ENCODE assay signal across 14 cellular contexts in genomic region chr1:31855038-31855845, GRCh38. TPM values are rescaled to one million over a fixed set of nuclear protein-coding genes. Genes with fewer than 3 reads are reported as not detected.
DNase-seq lines count a peak whose midpoint lies in the region; ATAC-seq and TF ChIP-seq lines count a peak whose summit lies in the region.
"Had no signal": no experiment of that assay in that cellular context is flagged by ENCODE, and none has a peak within 500 bp of the region (broad histone marks: within the 10 kb centered on the region; RNA-seq: fewer than 3 reads in every experiment).

No MANE protein-coding gene starts in this region.

- H4K20me1 ChIP-seq in SK-N-SH (ENCODE audit: insufficient read depth), result no peaks in the 10 kb centered on the region
- H4K20me1 ChIP-seq in OCI-LY7 (ENCODE audit: insufficient read depth, low read length), result no peaks in the 10 kb centered on the region

- no peaks in the 10 kb centered on the region for H3K79me2 ChIP-seq in SK-N-SH (ENCODE audit: insufficient read depth)
- no peaks in the 10 kb centered on the region for H3K79me2 ChIP-seq in OCI-LY7 (ENCODE audit: insufficient read depth, low read depth, low read length)

- H3K27ac Mint-ChIP-seq in activated naive CD8-positive, alpha-beta T cell treated with anti-CD3 and anti-CD28 coated beads for 36 hours, result no peak overlapping the region
- no peak overlapping the region for H3K27ac Mint-ChIP-seq in effector memory CD8-positive, alpha-beta T cell

- H3K9me3 ChIP-seq in AG04450 (ENCODE audit: control insufficient read depth, insufficient read depth, low read length) (no peaks in the 10 kb centered on the region), SK-N-SH (no peaks in the 10 kb centered on the region), OCI-LY7 (ENCODE audit: low read length) (no peaks in the 10 kb centered on the region)
- H3K9me3 ChIP-seq: pancreas, upper lobe of right lung had no signal

- TF ChIP-seq EP300 in SK-N-SH (IDR thresholded peaks at IDR 0.05; ENCODE audit: borderline replicate concordance in 1 of 2, low read depth in 1 of 2, low read length in 1 of 2), result no peak

- no TSS peak for BruUV-seq in OCI-LY7 (replicated peaks; lab: Mats Ljungman, UMichigan)

- H3K4me1 ChIP-seq in SK-N-SH (ENCODE audit: control insufficient read depth in 1 of 2, insufficient read depth in 2 of 2, low read depth in 1 of 2, low read length in 1 of 2), result no peaks in the 10 kb centered on the region
- H3K4me1 ChIP-seq in OCI-LY7 (ENCODE audit: insufficient read depth, low read length, poor library complexity, severe bottlenecking), result no peaks in the 10 kb centered on the region
- H3K4me1 ChIP-seq: pancreas, upper lobe of right lung had no signal

- H3K27me3 ChIP-seq in AG04450 (ENCODE audit: control insufficient read depth, insufficient read depth, low read length) (no peaks in the 10 kb centered on the region), SK-N-SH (ENCODE audit: insufficient read depth) (no peaks in the 10 kb centered on the region)
- H3K27me3 ChIP-seq: pancreas, upper lobe of right lung had no signal

- no peaks in the 10 kb centered on the region for H3K36me3 Mint-ChIP-seq in activated naive CD8-positive, alpha-beta T cell treated with anti-CD3 and anti-CD28 coated beads for 36 hours
- H3K36me3 Mint-ChIP-seq in effector memory CD8-positive, alpha-beta T cell (ENCODE audit: insufficient read depth), result no peaks in the 10 kb centered on the region

- TF ChIP-seq CTCF in AG04450 (IDR thresholded peaks at IDR 0.05; ENCODE audit: low read depth, low read length), result no peak
- no peak for TF ChIP-seq CTCF in SK-N-SH (IDR thresholded peaks at IDR 0.05)
- TF ChIP-seq CTCF in foreskin fibroblast (IDR thresholded peaks at IDR 0.05; ENCODE audit: low read depth, low read length), result no peak
- no peak for TF ChIP-seq CTCF in OCI-LY7 (conservative IDR thresholded peaks at IDR 0.05; ENCODE audit: low read length)

- no peak overlapping the region for H3K9ac ChIP-seq in SK-N-SH

- no peak overlapping the region for H3K4me3 Mint-ChIP-seq in activated naive CD8-positive, alpha-beta T cell treated with anti-CD3 and anti-CD28 coated beads for 36 hours
- H3K4me3 Mint-ChIP-seq in effector memory CD8-positive, alpha-beta T cell, result no peak overlapping the region
- H3K4me3 Mint-ChIP-seq: immature natural killer cell had no signal

- H3K27me3 Mint-ChIP-seq in activated naive CD8-positive, alpha-beta T cell treated with anti-CD3 and anti-CD28 coated beads for 36 hours, result no peaks in the 10 kb centered on the region
- no peaks in the 10 kb centered on the region for H3K27me3 Mint-ChIP-seq in effector memory CD8-positive, alpha-beta T cell

- intact Hi-C loops in OCI-LY7 (cut with micrococcal nuclease; ENCODE audit: unreplicated experiment), result no loop called here

- no peaks in the 10 kb centered on the region for H3F3A ChIP-seq in SK-N-SH (replicated peaks; ENCODE audit: insufficient read depth)

- DNase-seq in AG04450 (ENCODE audit: low read depth, low spot score) (peak; percentile 27), H4 (ENCODE audit: low spot score) (peak; percentile 41), SK-N-SH (no peak), foreskin fibroblast (peak; percentile 51 to 75), OCI-LY7 (ENCODE audit: low spot score) (no peak), occipital lobe (lab: John Stamatoyannopoulos, UW) (no peak)
- DNase-seq in activated naive CD8-positive, alpha-beta T cell treated with anti-CD3 and anti-CD28 coated beads for 36 hours, result no peak
- no peak for DNase-seq in effector memory CD8-positive, alpha-beta T cell
- DNase-seq: immature natural killer cell, NCI-H2171 treated with DMSO at 0.1 percent for 48 hours, pancreas, upper lobe of right lung had no signal

- no peak for ATAC-seq in effector memory CD8-positive, alpha-beta T cell (replicated peaks)
- ATAC-seq: upper lobe of right lung had no signal

- H3K9me3 Mint-ChIP-seq in activated naive CD8-positive, alpha-beta T cell treated with anti-CD3 and anti-CD28 coated beads for 36 hours, result no peaks in the 10 kb centered on the region
- no peaks in the 10 kb centered on the region for H3K9me3 Mint-ChIP-seq in effector memory CD8-positive, alpha-beta T cell
- H3K9me3 Mint-ChIP-seq: immature natural killer cell had no signal

- POLR2A ChIA-PET in AG04450 (lab: Yijun Ruan, JAX) (no interaction called here), SK-N-SH (lab: Yijun Ruan, JAX) (no interaction called here), OCI-LY7 (lab: Charles Lee) (no interaction called here)

- CTCF ChIA-PET in AG04450 (lab: Charles Lee), result no interaction called here
- CTCF ChIA-PET in SK-N-SH (lab: Yijun Ruan, JAX), result no interaction called here
- CTCF ChIA-PET in OCI-LY7 (lab: Charles Lee; ENCODE audit: unreplicated experiment), result no interaction called here

- peaks cover 2% of the 10 kb centered on the region for H3K4me1 Mint-ChIP-seq in activated naive CD8-positive, alpha-beta T cell treated with anti-CD3 and anti-CD28 coated beads for 36 hours
- H3K4me1 Mint-ChIP-seq in effector memory CD8-positive, alpha-beta T cell (ENCODE audit: low read depth in 2 of 2), result no peaks in the 10 kb centered on the region

- H3K36me3 ChIP-seq in SK-N-SH (replicated peaks in 1 of 2; ENCODE audit: control insufficient read depth in 1 of 2, insufficient read depth in 2 of 2, low read length in 1 of 2) (no peaks in the 10 kb centered on the region), OCI-LY7 (ENCODE audit: insufficient read depth, low read length) (no peaks in the 10 kb centered on the region)
- H3K36me3 ChIP-seq: pancreas, upper lobe of right lung had no signal

- H3K4me2 ChIP-seq in SK-N-SH (no peak overlapping the region), OCI-LY7 (ENCODE audit: low read length) (no peak overlapping the region)

- H2AFZ ChIP-seq in SK-N-SH (ENCODE audit: low read depth) (peak overlapping the region; percentile 90), OCI-LY7 (ENCODE audit: low read length) (no peak overlapping the region)

- 77% methylated on average over 10 of the region's 12 CpGs for WGBS in SK-N-SH (ENCODE audit: low lambda C conversion rate)

- H3K27ac ChIP-seq in AG04450 (ENCODE audit: low read depth, low read length), result peak overlapping the region; percentile 73
- H3K27ac ChIP-seq in SK-N-SH (ENCODE audit: low read depth in 2 of 2, low read length in 1 of 2), result no peak overlapping the region
- no peak overlapping the region for H3K27ac ChIP-seq in OCI-LY7 (ENCODE audit: low read depth, low read length, poor library complexity, severe bottlenecking)
- H3K27ac ChIP-seq: HL-60, pancreas, upper lobe of right lung had no signal

- TF ChIP-seq RAD21 in SK-N-SH (IDR thresholded peaks at IDR 0.05; ENCODE audit: low read length), result no peak

- H3K4me3 ChIP-seq in AG04450 (ENCODE audit: low read depth, low read length) (no peak overlapping the region), SK-N-SH (ENCODE audit: low read depth in 2 of 2, low read length in 1 of 2) (no peak overlapping the region), foreskin fibroblast (ENCODE audit: low read depth in 1 of 2, low read length in 2 of 2) (no peak overlapping the region), OCI-LY7 (ENCODE audit: low read depth, low read length, poor library complexity, severe bottlenecking) (no peak overlapping the region)
- H3K4me3 ChIP-seq: pancreas, upper lobe of right lung had no signal

- H3K9me2 ChIP-seq in SK-N-SH (no peaks in the 10 kb centered on the region), OCI-LY7 (ENCODE audit: insufficient read depth, low read length) (no peaks in the 10 kb centered on the region)

TF ChIP-seq in SK-N-SH, 30 proteins besides CTCF, POLR2A, EP300 and RAD21:
- TF ChIP-seq FOXJ3 (CRISPR knock-in tag; IDR thresholded peaks at IDR 0.05) (no peak), ELF1 (IDR thresholded peaks at IDR 0.05) (0 out of 2 replicates have a peak, but pooled peaks have one; percentile 61), MAX (IDR thresholded peaks at IDR 0.05; ENCODE audit: low read depth) (peak; percentile 34; the same call in 1 of the 2 replicates), USF1 (IDR thresholded peaks at IDR 0.05; ENCODE audit: borderline replicate concordance, low read depth) (peak; percentile 35; the same call in 1 of the 2 replicates)
TF ChIP-seq in SK-N-SH: peak in this region for 3.

RNA-seq across cellular contexts. Expression of gene SPOCD1, which starts 39.4 kb away (rescaled TPM):
- polyA plus RNA-seq in AG04450 (2011; rRNA removed) (78.8 and 98.5 TPM in 2 replicates), SK-N-SH (2012; rRNA removed) (10.7 and 12.5 TPM in 2 replicates)
- 62.9 and 89.1 TPM in 2 replicates for polyA minus RNA-seq in AG04450 (2011; rRNA and poly(A)+ RNA removed)
- 3.6 and 9.9 TPM in 2 replicates for total RNA-seq in H4 (2014; rRNA removed; shearing (Covaris generic))
- 3.8 and 5.7 TPM in 2 replicates for polyA plus RNA-seq in SK-N-SH (2012; cell fraction: cytosol; rRNA removed)
- polyA plus RNA-seq in SK-N-SH (2012; cell fraction: nucleus; rRNA removed), result 42.6 and 46.9 TPM in 2 replicates
- total RNA-seq in activated naive CD8-positive, alpha-beta T cell treated with anti-CD3 and anti-CD28 coated beads for 36 hours, result not detected
- 0.60 and 0.85 TPM in 2 replicates for total RNA-seq in OCI-LY7 (2014; rRNA removed; shearing (Covaris generic))
- total RNA-seq in OCI-LY7 (2022) (1.0 and 1.1 TPM in 2 replicates), occipital lobe (not detected)
- total RNA-seq: T-helper 1 cell treated with Interleukin-12 subunit alpha and Interleukin-12 subunit beta and Interleukin-4 antibody, amounts not matched to agents 30 ng/mL and 1 ng/mL, for 36 hours had no signal

Comparison
In these comparisons a context has a peak if more than half of its experiments do, and no peak if none do; other contexts are left out.
1. DNase-seq: peak in AG04450 (single experiment), H4 (single experiment) and foreskin fibroblast (2 of 2); none in SK-N-SH (single experiment), activated naive CD8-positive, alpha-beta T cell treated with anti-CD3 and anti-CD28 coated beads for 36 hours (single experiment), OCI-LY7 (single experiment), occipital lobe (single experiment) and effector memory CD8-positive, alpha-beta T cell (0 of 3).